Comparison of ENCODE assay signal across 24 cellular contexts in genomic region chr21:42454791-42455190, GRCh38. TPM values are rescaled to one million over a fixed set of nuclear protein-coding genes. Genes with fewer than 3 reads are reported as not detected.
DNase-seq lines count a peak whose midpoint lies in the region; ATAC-seq and TF ChIP-seq lines count a peak whose summit lies in the region.
"Had no signal": no experiment of that assay in that cellular context is flagged by ENCODE, and none has a peak within 500 bp of the region (broad histone marks: within the 10 kb centered on the region; RNA-seq: fewer than 3 reads in every experiment).

No MANE protein-coding gene starts in this region.

- H3K9me3 Mint-ChIP-seq in natural killer cell treated with Interleukin-12 subunit alpha and Interleukin-12 subunit beta and Interleukin-15 and Interleukin-18, amount 100 ng/mL, for 72 hours, result no peaks in the 10 kb centered on the region
- H3K9me3 Mint-ChIP-seq in natural killer cell, result no peaks in the 10 kb centered on the region
- H3K9me3 Mint-ChIP-seq: CD8-positive, alpha-beta T cell had no signal

- H3K4me3 Mint-ChIP-seq in natural killer cell treated with Interleukin-12 subunit alpha and Interleukin-12 subunit beta and Interleukin-15 and Interleukin-18, amount 100 ng/mL, for 72 hours, result no peak overlapping the region
- no peak overlapping the region for H3K4me3 Mint-ChIP-seq in natural killer cell
- H3K4me3 Mint-ChIP-seq: CD8-positive, alpha-beta T cell had no signal

- TF ChIP-seq CTCF in natural killer cell (IDR thresholded peaks at IDR 0.05) (no peak), uterus (IDR thresholded peaks at IDR 0.05) (no peak)

- no peak overlapping the region for H2BK12ac ChIP-seq in trophoblast cell (ENCODE audit: low read length)

- H3K27me3 Mint-ChIP-seq in natural killer cell treated with Interleukin-12 subunit alpha and Interleukin-12 subunit beta and Interleukin-15 and Interleukin-18, amount 100 ng/mL, for 72 hours, result peaks cover 0 to 17% of the 10 kb centered on the region in 2 donors
- peaks cover 16 to 29% of the 10 kb centered on the region in 2 donors for H3K27me3 Mint-ChIP-seq in natural killer cell (ENCODE audit: low read depth in 2 of 2)

- no peak overlapping the region for H2BK120ac ChIP-seq in trophoblast cell (ENCODE audit: insufficient read depth, low read length, poor library complexity)

- H3K9ac ChIP-seq in SK-N-MC (ENCODE audit: insufficient read length) (peak overlapping the region; percentile 33), trophoblast cell (ENCODE audit: low read length) (no peak overlapping the region)

- H2AK5ac ChIP-seq in trophoblast cell (ENCODE audit: low read length), result no peak overlapping the region

- peak; percentile 29 for DNase-seq in natural killer cell treated with Interleukin-12 subunit alpha and Interleukin-12 subunit beta and Interleukin-15 and Interleukin-18, amount 100 ng/mL, for 72 hours (ENCODE audit: low spot score)
- DNase-seq in natural killer cell (no peak), SK-N-MC (ENCODE audit: low read depth, low spot score) (no peak), trophoblast cell (peak; percentile 27 to 67), uterus (no peak), superior temporal gyrus (ENCODE audit: extremely low spot score) (no peak)
- DNase-seq: CD8-positive, alpha-beta T cell; DMS 273 treated with DMSO at 0.1 percent for 48 hours; DMS79; EL; GDM1; GOT3; KBM-7; MG63; NCI-H2029; NCI-H446 treated with DMSO at 0.1 percent for 48 hours; SHP77 had no signal

- H3K4me1 Mint-ChIP-seq in natural killer cell treated with Interleukin-12 subunit alpha and Interleukin-12 subunit beta and Interleukin-15 and Interleukin-18, amount 100 ng/mL, for 72 hours (ENCODE audit: low read depth in 2 of 2), result peaks cover 4 to 6% of the 10 kb centered on the region in 2 donors
- H3K4me1 Mint-ChIP-seq in natural killer cell, result peaks cover 0 to 13% of the 10 kb centered on the region in 2 donors

- peaks cover 0 to 2% of the 10 kb centered on the region in 2 experiments for H3K4me1 ChIP-seq in trophoblast cell (ENCODE audit: control insufficient read depth in 1 of 2, insufficient read depth in 2 of 2, low read length in 2 of 2)
- H3K4me1 ChIP-seq in uterus, result no peaks in the 10 kb centered on the region
- H3K4me1 ChIP-seq: HAP-1 had no signal

- H3K79me2 ChIP-seq in trophoblast cell (ENCODE audit: control insufficient read depth, insufficient read depth, low read length, poor library complexity), result no peaks in the 10 kb centered on the region

- no peak overlapping the region for H3K14ac ChIP-seq in trophoblast cell (ENCODE audit: low read length)

- TF ChIP-seq POLR2A in uterus (IDR thresholded peaks at IDR 0.05), result no peak

- no peaks in the 10 kb centered on the region for H3K36me3 ChIP-seq in SK-N-MC (ENCODE audit: insufficient read depth, low read length)
- H3K36me3 ChIP-seq in trophoblast cell (ENCODE audit: control insufficient read depth in 1 of 2, insufficient read depth in 2 of 2, low read length in 2 of 2), result no peaks in the 10 kb centered on the region
- H3K36me3 ChIP-seq in uterus, result no peaks in the 10 kb centered on the region
- H3K36me3 ChIP-seq: HAP-1, MG63 had no signal

- H2BK5ac ChIP-seq in trophoblast cell (ENCODE audit: low read depth, low read length, poor library complexity), result no peak overlapping the region

- H4K91ac ChIP-seq in trophoblast cell (ENCODE audit: low read depth, low read length), result no peak overlapping the region

- no peak overlapping the region for H3K18ac ChIP-seq in trophoblast cell (ENCODE audit: low read length)

- intact Hi-C loops in natural killer cell (cut with micrococcal nuclease) (no loop called here), uterus (cut with DNase I; ENCODE audit: low total_unique reads) (no loop called here)

- no peak overlapping the region for H3K4me2 ChIP-seq in trophoblast cell (ENCODE audit: low read length)

- H3K27ac ChIP-seq in SK-N-MC, result peak overlapping the region; percentile 50; the same call in 1 of the 2 replicates
- no peak overlapping the region for H3K27ac ChIP-seq in trophoblast cell (ENCODE audit: low read depth, low read length)
- H3K27ac ChIP-seq in uterus, result no peak overlapping the region
- H3K27ac ChIP-seq: C4-2B, RWPE1 had no signal

- H4K8ac ChIP-seq in trophoblast cell (ENCODE audit: low read depth, low read length), result no peak overlapping the region

- no peak overlapping the region for H4K12ac ChIP-seq in trophoblast cell (ENCODE audit: low read depth, low read length)

- H3K79me1 ChIP-seq in trophoblast cell (ENCODE audit: low read length), result no peaks in the 10 kb centered on the region

- H3K4me3 ChIP-seq in SK-N-MC (peak overlapping the region; percentile 42; the same call in 1 of the 2 replicates), trophoblast cell (ENCODE audit: low read depth, low read length) (no peak overlapping the region), uterus (no peak overlapping the region)
- H3K4me3 ChIP-seq: GM12878, HAP-1, MG63 had no signal

- H3K23ac ChIP-seq in trophoblast cell (ENCODE audit: low read length), result no peak overlapping the region

- no peak overlapping the region for H3K4ac ChIP-seq in trophoblast cell (ENCODE audit: low read depth, low read length)

- H3K36me3 Mint-ChIP-seq in natural killer cell treated with Interleukin-12 subunit alpha and Interleukin-12 subunit beta and Interleukin-15 and Interleukin-18, amount 100 ng/mL, for 72 hours, result no peaks in the 10 kb centered on the region
- no peaks in the 10 kb centered on the region for H3K36me3 Mint-ChIP-seq in natural killer cell

- H2AFZ ChIP-seq in trophoblast cell (ENCODE audit: insufficient read depth, low read length, poor library complexity), result no peak overlapping the region

- H3K27ac Mint-ChIP-seq in natural killer cell treated with Interleukin-12 subunit alpha and Interleukin-12 subunit beta and Interleukin-15 and Interleukin-18, amount 100 ng/mL, for 72 hours, result no peak overlapping the region
- H3K27ac Mint-ChIP-seq in natural killer cell, result no peak overlapping the region
- H3K27ac Mint-ChIP-seq: CD8-positive, alpha-beta T cell had no signal

- H3K9me3 ChIP-seq in SK-N-MC (ENCODE audit: low read depth, low read length), result no peaks in the 10 kb centered on the region
- no peaks in the 10 kb centered on the region for H3K9me3 ChIP-seq in trophoblast cell (ENCODE audit: insufficient read depth, low read depth, low read length)
- no peaks in the 10 kb centered on the region for H3K9me3 ChIP-seq in uterus
- H3K9me3 ChIP-seq: HAP-1, MG63 had no signal

- H3K27me3 ChIP-seq in trophoblast cell (ENCODE audit: insufficient read depth, low read length), result no peaks in the 10 kb centered on the region
- no peaks in the 10 kb centered on the region for H3K27me3 ChIP-seq in uterus
- H3K27me3 ChIP-seq: MG63 had no signal

- no CpG with 5 or more reads among the region's 9 CpGs for WGBS in trophoblast cell (ENCODE audit: extremely low coverage, insufficient coverage, insufficient read length)

- no peak for ATAC-seq in natural killer cell treated with Interleukin-12 subunit alpha and Interleukin-12 subunit beta and Interleukin-15 and Interleukin-18, amount 100 ng/mL, for 72 hours
- ATAC-seq in natural killer cell (no peak), GM21717 (IDR thresholded peaks at IDR 0.05; ENCODE audit: unreplicated experiment) (no peak)
- ATAC-seq: CD8-positive, alpha-beta T cell; GM12878 had no signal

RNA-seq across cellular contexts. Expression of gene RSPH1, which starts 41.2 kb away (rescaled TPM):
- total RNA-seq in natural killer cell treated with Interleukin-12 subunit alpha and Interleukin-12 subunit beta and Interleukin-15 and Interleukin-18, amount 100 ng/mL, for 72 hours, result under 1 TPM in 1 of 2 donors, not detected in 1; 0.25 TPM
- total RNA-seq in natural killer cell, result under 1 TPM in 1 of 3 donors, not detected in 2; 0.16 TPM
- 0.12 and 0.17 TPM in 2 replicates for polyA plus RNA-seq in trophoblast cell (2013)
- total RNA-seq in uterus, result 1 to 10 TPM in 2 of 4 donors, not detected in 2; 1.7 to 3.4 TPM
- total RNA-seq: LHCN-M2 had no signal
- polyA plus RNA-seq: AG04450 had no signal

RNA-seq across cellular contexts. Expression of gene UBASH3A, which starts 51.1 kb away (rescaled TPM):
- total RNA-seq in natural killer cell treated with Interleukin-12 subunit alpha and Interleukin-12 subunit beta and Interleukin-15 and Interleukin-18, amount 100 ng/mL, for 72 hours, result 1 to 10 TPM; 1.7 to 9.2 TPM
- total RNA-seq in natural killer cell (1 to 10 TPM in 2 of 3 donors, under 1 TPM in 1; 0.66 to 5.0 (median 2.0) TPM), uterus (1 to 10 TPM in 1 of 4 donors, under 1 TPM in 1, not detected in 2; 0.79 to 1.0 TPM)
- polyA plus RNA-seq in trophoblast cell (2013), result 0.01 TPM in 1 of 2 replicates, not detected in the other
- total RNA-seq: LHCN-M2 had no signal
- polyA plus RNA-seq: AG04450 had no signal

RNA-seq across cellular contexts. Expression of gene SLC37A1, which starts 58.9 kb away (rescaled TPM):
- 10 to 100 TPM; 17.2 to 22.5 TPM for total RNA-seq in natural killer cell treated with Interleukin-12 subunit alpha and Interleukin-12 subunit beta and Interleukin-15 and Interleukin-18, amount 100 ng/mL, for 72 hours
- total RNA-seq in natural killer cell, result 10 to 100 TPM; 24.8 to 25.8 (median 25.3) TPM
- polyA plus RNA-seq in trophoblast cell (2013), result 15.1 and 16.6 TPM in 2 replicates
- total RNA-seq in uterus, result 1 to 10 TPM; 2.3 to 8.8 (median 6.3) TPM
- total RNA-seq: LHCN-M2 had no signal

RNA-seq across cellular contexts. Expression of gene TMPRSS3, which starts 58.9 kb away (rescaled TPM):
- total RNA-seq in natural killer cell treated with Interleukin-12 subunit alpha and Interleukin-12 subunit beta and Interleukin-15 and Interleukin-18, amount 100 ng/mL, for 72 hours, result 1 to 10 TPM in 1 of 2 donors, under 1 TPM in 1; 0.19 to 8.4 TPM
- total RNA-seq in natural killer cell (under 1 TPM in 1 of 3 donors, not detected in 2; 0.25 TPM), uterus (1 to 10 TPM in 1 of 4 donors, under 1 TPM in 1, not detected in 2; 0.18 to 4.4 TPM)
- polyA plus RNA-seq in trophoblast cell (2013), result 0.08 and 0.18 TPM in 2 replicates
- total RNA-seq: LHCN-M2 had no signal
- polyA plus RNA-seq: AG04450 had no signal

Comparison
In these comparisons a context has a peak if more than half of its experiments do, and no peak if none do; other contexts are left out.
1. DNase-seq: peak in natural killer cell treated with Interleukin-12 subunit alpha and Interleukin-12 subunit beta and Interleukin-15 and Interleukin-18, amount 100 ng/mL, for 72 hours (single experiment) and trophoblast cell (2 of 2); none in natural killer cell (single experiment), SK-N-MC (single experiment), uterus (0 of 2) and superior temporal gyrus (single experiment).